In the genomic region with DNA sequence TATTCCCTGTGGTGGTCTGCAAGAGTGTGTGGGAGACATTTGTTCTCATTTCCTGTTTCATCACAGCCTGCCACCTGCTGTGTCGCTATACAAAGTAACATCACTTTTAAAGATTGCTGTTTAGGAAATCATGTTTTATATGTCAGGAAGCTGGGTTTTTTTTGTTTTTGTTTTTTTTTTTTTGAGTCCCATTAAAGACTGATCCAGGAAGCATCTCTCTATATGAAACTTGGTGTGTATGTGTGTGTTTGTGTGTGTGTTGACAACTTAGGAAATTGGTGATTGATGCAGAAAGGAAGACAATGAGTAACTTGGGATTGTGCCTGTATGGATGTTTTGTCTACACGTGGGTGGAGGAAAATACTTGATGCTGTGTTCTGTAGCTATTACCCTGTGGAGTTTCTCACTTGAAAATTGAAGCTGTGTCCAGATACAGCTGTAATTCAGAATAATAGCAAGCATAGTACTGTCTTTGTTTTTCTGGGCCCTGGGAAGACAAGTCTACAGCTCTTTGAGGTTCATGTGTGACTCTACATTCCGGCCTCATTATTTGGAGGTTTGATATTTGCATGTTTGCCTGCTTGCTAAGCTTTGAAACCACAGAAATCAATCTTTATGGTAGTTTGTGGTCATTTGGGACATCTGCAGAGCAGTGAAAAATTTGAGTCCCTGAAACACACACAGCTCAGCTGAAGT, we compare ENCODE assay signal across 8 cellular contexts. TPM values are rescaled to one million over a fixed set of nuclear protein-coding genes. Genes with fewer than 3 reads are reported as not detected.
A peak's percentile ranks its signal among the peaks of the same experiment; 100 is the strongest.
DNase-seq lines count a peak whose midpoint lies in the region; ATAC-seq and TF ChIP-seq lines count a peak whose summit lies in the region.

No MANE protein-coding gene starts in this region.

- intact Hi-C loops in CD4-positive, alpha-beta T cell (cut with DNase I, micrococcal nuclease) = no loop called here

- no peak overlapping the region for H3K27ac ChIP-seq in CD4-positive, alpha-beta T cell (ENCODE audit: low read depth, low read length)

- peak overlapping the region; percentile 35 for H3K4me3 ChIP-seq in GM12865 (ENCODE audit: low read depth, low read length)
- no peak overlapping the region for H3K4me3 ChIP-seq in Jurkat, Clone E6-1 (ENCODE audit: low read length)

- no peak overlapping the region for H3K27ac Mint-ChIP-seq in CD4-positive, alpha-beta T cell

- DNase-seq in GM12865 (ENCODE audit: low read depth) (peak; percentile 92), epidermal melanocyte (ENCODE audit: insufficient read length, low spot score) (peak; percentile 44), NCI-H1105 treated with DMSO at 0.1 percent for 48 hours (lab: John Stamatoyannopoulos, UW) (no peak), RKO (ENCODE audit: low spot score) (no peak), NCI-H2196 (lab: John Stamatoyannopoulos, UW; ENCODE audit: unreplicated experiment) (no peak)
- peak; percentile 50 for DNase-seq in Jurkat, Clone E6-1 (ENCODE audit: low read depth, low spot score)
- DNase-seq in CD4-positive, alpha-beta T cell = no peak

- H3K27me3 ChIP-seq in CD4-positive, alpha-beta T cell (ENCODE audit: control insufficient read depth, insufficient read depth, low read length) = no peaks in the 10 kb centered on the region

- ATAC-seq in GM21786 (IDR thresholded peaks at IDR 0.05; ENCODE audit: unreplicated experiment) = peak; percentile 85
- no peak for ATAC-seq in CD4-positive, alpha-beta T cell (ENCODE audit: poor library complexity)

- no peaks in the 10 kb centered on the region for H3K27me3 Mint-ChIP-seq in CD4-positive, alpha-beta T cell

- H3K9me3 ChIP-seq in CD4-positive, alpha-beta T cell (ENCODE audit: control insufficient read depth, low read length) = no peaks in the 10 kb centered on the region

- no peaks in the 10 kb centered on the region for H3K4me1 Mint-ChIP-seq in CD4-positive, alpha-beta T cell (ENCODE audit: low read depth)

- no peak for TF ChIP-seq CTCF in GM12865 (IDR thresholded peaks at IDR 0.05; ENCODE audit: insufficient read depth, low read depth, low read length, missing control alignments)
- no peak for TF ChIP-seq CTCF in CD4-positive, alpha-beta T cell (IDR thresholded peaks at IDR 0.05)

- POLR2A ChIA-PET in CD4-positive, alpha-beta T cell (lab: Charles Lee) = no interaction called here

- H3K36me3 Mint-ChIP-seq in CD4-positive, alpha-beta T cell (ENCODE audit: low read depth) = no peaks in the 10 kb centered on the region

- H3K9me3 Mint-ChIP-seq in CD4-positive, alpha-beta T cell = no peaks in the 10 kb centered on the region

- CTCF ChIA-PET in CD4-positive, alpha-beta T cell (lab: Charles Lee) = no interaction called here

- H3K4me3 Mint-ChIP-seq in CD4-positive, alpha-beta T cell = no peak overlapping the region

RNA-seq across cellular contexts. Expression of gene LAMC1, which starts 47.9 kb away (rescaled TPM):
- polyA plus RNA-seq in Jurkat, Clone E6-1 (2012; ENCODE audit: insufficient read depth, insufficient read length) = 5.0 TPM
- total RNA-seq in CD4-positive, alpha-beta T cell = not detected

Comparison
In these comparisons a context has a peak if more than half of its experiments do, and no peak if none do; other contexts are left out.
1. DNase-seq: peak in GM12865 (single experiment), Jurkat, Clone E6-1 (single experiment) and epidermal melanocyte (single experiment); none in NCI-H1105 treated with DMSO at 0.1 percent for 48 hours (single experiment), CD4-positive, alpha-beta T cell (0 of 10), RKO (single experiment) and NCI-H2196 (single experiment).